ENCODE assay signal across 20 cellular contexts in genomic region chr6:106180208-106180607, GRCh38.
"Had no signal": no experiment of that assay in that cellular context is flagged by ENCODE, and none has a peak within 500 bp of the region (broad histone marks: within the 10 kb centered on the region; RNA-seq: fewer than 3 reads in every experiment).

No MANE protein-coding gene starts in this region.

- H3K27me3 Mint-ChIP-seq: activated naive CD8-positive, alpha-beta T cell treated with anti-CD3 and anti-CD28 coated beads, Interleukin-2, amount 10 ng/mL, durations not matched to agents 7 days and 5 days had no signal

- H3K4me2 ChIP-seq: hepatocyte had no signal

- H3K9me3 ChIP-seq: left lung, neutrophil, tibial artery, uterus had no signal

- H3K36me3 ChIP-seq: left lung, neutrophil, tibial artery, uterus had no signal

- H3K4me1 ChIP-seq: left lung, tibial artery, uterus had no signal

- H3K9me3 Mint-ChIP-seq: natural killer cell had no signal

- H3K27ac Mint-ChIP-seq: activated CD4-positive, alpha-beta T cell treated with anti-CD3 and anti-CD28 coated beads for 36 hours; activated CD8-positive, alpha-beta T cell treated with anti-CD3 and anti-CD28 coated beads, Interleukin-2, amount 10 ng/mL, durations not matched to agents 7 days and 5 days; activated naive CD8-positive, alpha-beta T cell treated with anti-CD3 and anti-CD28 coated beads, Interleukin-2, amount 10 ng/mL, durations not matched to agents 7 days and 5 days; activated T-cell treated with anti-CD3 and anti-CD28 coated beads, Interleukin-2, amount 50 U/mL, for 72 hours; natural killer cell; stimulated activated naive B cell treated with anti-CD40 and anti-IgM and Interleukin-4, amounts not matched to agents 10 μg/mL and 1 μg/mL and 100 μg/mL, for 72 hours had no signal

- H3K79me2 ChIP-seq: hepatocyte had no signal

- H3K27ac ChIP-seq: hepatocyte, left lung, neutrophil, tibial artery, uterus had no signal

- H3K4me3 ChIP-seq: hepatocyte, left lung, tibial artery, uterus had no signal

- H3K4me3 Mint-ChIP-seq: activated CD4-positive, alpha-beta T cell treated with anti-CD3 and anti-CD28 coated beads for 36 hours; activated CD8-positive, alpha-beta T cell treated with anti-CD3 and anti-CD28 coated beads, Interleukin-2, amount 10 ng/mL, durations not matched to agents 7 days and 5 days; activated naive CD8-positive, alpha-beta T cell treated with anti-CD3 and anti-CD28 coated beads, Interleukin-2, amount 10 ng/mL, durations not matched to agents 7 days and 5 days; activated T-cell treated with anti-CD3 and anti-CD28 coated beads, Interleukin-2, amount 50 U/mL, for 72 hours; natural killer cell; stimulated activated naive B cell treated with anti-CD40 and anti-IgM and Interleukin-4, amounts not matched to agents 10 μg/mL and 1 μg/mL and 100 μg/mL, for 72 hours had no signal

- H3K36me3 Mint-ChIP-seq: natural killer cell had no signal

- H2AFZ ChIP-seq: hepatocyte had no signal

- ATAC-seq: activated CD4-positive, alpha-beta T cell treated with anti-CD3 and anti-CD28 coated beads for 36 hours; activated CD8-positive, alpha-beta T cell treated with anti-CD3 and anti-CD28 coated beads, Interleukin-2, amount 10 ng/mL, durations not matched to agents 7 days and 5 days; activated T-cell treated with anti-CD3 and anti-CD28 coated beads, Interleukin-2, amount 50 U/mL, for 72 hours; left lung; stimulated activated naive B cell treated with anti-CD40 and anti-IgM and Interleukin-4, amounts not matched to agents 10 μg/mL and 1 μg/mL and 100 μg/mL, for 72 hours had no signal

- DNase-seq: activated CD4-positive, alpha-beta T cell treated with anti-CD3 and anti-CD28 coated beads for 36 hours; activated CD8-positive, alpha-beta memory T cell treated with anti-CD3 and anti-CD28 coated beads, Interleukin-2, amount 50 U/mL, for 4 hours; activated CD8-positive, alpha-beta T cell treated with anti-CD3 and anti-CD28 coated beads, Interleukin-2, amount 10 ng/mL, durations not matched to agents 7 days and 5 days; activated gamma-delta T cell; activated naive CD8-positive, alpha-beta T cell treated with anti-CD3 and anti-CD28 coated beads, Interleukin-2, amount 10 ng/mL, durations not matched to agents 7 days and 5 days; activated T-cell treated with anti-CD3 and anti-CD28 coated beads, Interleukin-2, amount 50 U/mL, for 72 hours; anterior cingulate cortex; islet precursor cell; left lung; mammary epithelial cell; natural killer cell; retina; stimulated activated CD4-positive, alpha-beta T cell treated with anti-CD3 and anti-CD28 coated beads, Interleukin-15, amount 100 ng/mL, for 24 hours; stimulated activated CD4-positive, alpha-beta T cell treated with anti-CD3 and anti-CD28 coated beads, Interleukin-4, amount 100 ng/mL, for 1 hour; stimulated activated naive B cell treated with anti-CD40 and anti-IgM and Interleukin-4, amounts not matched to agents 10 μg/mL and 1 μg/mL and 100 μg/mL, for 72 hours; T-helper 2 cell; tibial artery; uterus had no signal

- H3K27me3 ChIP-seq: hepatocyte, left lung, neutrophil, tibial artery, uterus had no signal
